18 cellular contexts compared by ENCODE assay signal in the genomic region with DNA sequence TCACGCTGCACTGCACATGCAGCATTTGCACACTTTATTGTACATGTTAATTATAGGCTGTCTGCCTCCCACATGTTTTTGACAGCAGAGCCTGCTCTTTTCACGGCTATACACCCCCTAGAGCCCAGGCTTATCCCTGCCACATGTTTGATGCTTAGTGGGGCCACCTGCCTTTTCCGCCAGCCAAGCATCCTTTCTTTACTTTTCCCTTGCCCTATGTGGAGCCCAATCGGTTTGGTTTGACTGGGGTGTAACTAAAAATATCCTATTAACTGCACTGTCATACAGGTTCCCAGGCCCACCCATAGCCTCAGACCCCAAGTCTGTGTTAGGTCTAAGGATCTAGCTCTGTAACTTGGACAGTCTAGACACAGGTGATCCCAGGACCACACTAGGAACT. TPM values are rescaled to one million over a fixed set of nuclear protein-coding genes. Genes with fewer than 3 reads are reported as not detected.
DNase-seq lines count a peak whose midpoint lies in the region; ATAC-seq and TF ChIP-seq lines count a peak whose summit lies in the region.
"Had no signal": no experiment of that assay in that cellular context is flagged by ENCODE, and none has a peak within 500 bp of the region (broad histone marks: within the 10 kb centered on the region; RNA-seq: fewer than 3 reads in every experiment).

No MANE protein-coding gene starts in this region.

- H3K4me1 ChIP-seq in endodermal cell (ENCODE audit: control insufficient read depth, insufficient read depth, low read length) (peaks cover under 1% of the 10 kb centered on the region), transverse colon (no peaks in the 10 kb centered on the region)
- H3K4me1 ChIP-seq: BLaER1 treated with 17β-estradiol and CSF1 and Interleukin-3, amounts not matched to agents 10 nM and 100 nM had no signal

- DNase-seq in cardiac septum (ENCODE audit: low spot score): peak; percentile 7
- no peak for DNase-seq in left cardiac atrium
- DNase-seq in activated CD8-positive, alpha-beta memory T cell treated with anti-CD3 and anti-CD28 coated beads, Interleukin-2, amount 10 ng/mL, durations not matched to agents 7 days and 5 days: peak; percentile 23
- peak; percentile 42 for DNase-seq in endodermal cell
- peak; percentile 42 for DNase-seq in type B pancreatic cell (ENCODE audit: extremely low spot score, unreplicated experiment)
- DNase-seq in UCSD-AML1 (lab: John Stamatoyannopoulos, UW; ENCODE audit: unreplicated experiment): no peak
- no peak for DNase-seq in transverse colon
- DNase-seq: 8988T; Calu3; CD8-positive, alpha-beta T cell; DMS79 treated with DMSO at 0.1 percent for 48 hours; EL; H9 had no signal

- 93 to 100% methylated on average over 1 to 4 of the region's 4 CpGs for WGBS in endodermal cell (ENCODE audit: insufficient coverage in 1 of 2, insufficient read length in 1 of 2), 2 experiments
- 84% methylated on average over 4 of the region's 4 CpGs; no CpG with 5 or more reads in 1 of the 2 donors for WGBS in transverse colon (ENCODE audit: low coverage in 1 of 2), 2 donors

- TF ChIP-seq POLR2A in transverse colon (IDR thresholded peaks at IDR 0.05): no peak

- H3K4me3 ChIP-seq in endodermal cell (ENCODE audit: low read length) (no peak overlapping the region), transverse colon (no peak overlapping the region)
- H3K4me3 ChIP-seq: BLaER1 treated with 17β-estradiol and CSF1 and Interleukin-3, amounts not matched to agents 10 nM and 100 nM; GM12878 had no signal

- TF ChIP-seq CTCF in endodermal cell (conservative IDR thresholded peaks at IDR 0.05): no peak
- no peak for TF ChIP-seq CTCF in type B pancreatic cell (conservative IDR thresholded peaks at IDR 0.05)
- TF ChIP-seq CTCF in transverse colon (IDR thresholded peaks at IDR 0.05): no peak

- H3K4me3 Mint-ChIP-seq in activated CD8-positive, alpha-beta memory T cell treated with anti-CD3 and anti-CD28 coated beads, Interleukin-2, amount 10 ng/mL, durations not matched to agents 7 days and 5 days: no peak overlapping the region
- H3K4me3 Mint-ChIP-seq in endodermal cell (no peak overlapping the region), type B pancreatic cell (no peak overlapping the region)
- H3K4me3 Mint-ChIP-seq: CD8-positive, alpha-beta T cell; H9 had no signal

- H3K27me3 Mint-ChIP-seq in activated CD8-positive, alpha-beta memory T cell treated with anti-CD3 and anti-CD28 coated beads, Interleukin-2, amount 10 ng/mL, durations not matched to agents 7 days and 5 days: no peaks in the 10 kb centered on the region
- no peaks in the 10 kb centered on the region for H3K27me3 Mint-ChIP-seq in endodermal cell (ENCODE audit: insufficient read depth)
- peaks cover 6% of the 10 kb centered on the region for H3K27me3 Mint-ChIP-seq in type B pancreatic cell

- H3K4me1 Mint-ChIP-seq in activated CD8-positive, alpha-beta memory T cell treated with anti-CD3 and anti-CD28 coated beads, Interleukin-2, amount 10 ng/mL, durations not matched to agents 7 days and 5 days: no peaks in the 10 kb centered on the region
- H3K4me1 Mint-ChIP-seq in endodermal cell: peaks cover 20% of the 10 kb centered on the region
- H3K4me1 Mint-ChIP-seq in type B pancreatic cell (ENCODE audit: unreplicated experiment): peaks cover 15% of the 10 kb centered on the region

- no peaks in the 10 kb centered on the region for H3K9me3 Mint-ChIP-seq in activated CD8-positive, alpha-beta memory T cell treated with anti-CD3 and anti-CD28 coated beads, Interleukin-2, amount 10 ng/mL, durations not matched to agents 7 days and 5 days (ENCODE audit: low read depth)
- H3K9me3 Mint-ChIP-seq in endodermal cell (no peaks in the 10 kb centered on the region), type B pancreatic cell (no peaks in the 10 kb centered on the region)
- H3K9me3 Mint-ChIP-seq: CD8-positive, alpha-beta T cell; H9 had no signal

- CTCF ChIA-PET in activated CD8-positive, alpha-beta memory T cell treated with anti-CD3 and anti-CD28 coated beads, Interleukin-2, amount 10 ng/mL, durations not matched to agents 7 days and 5 days (lab: Charles Lee): no interaction called here

- no peaks in the 10 kb centered on the region for H3K27me3 ChIP-seq in endodermal cell (ENCODE audit: control insufficient read depth, insufficient read depth, low read length, poor library complexity, severe bottlenecking)
- no peaks in the 10 kb centered on the region for H3K27me3 ChIP-seq in transverse colon
- H3K27me3 ChIP-seq: BLaER1 treated with 17β-estradiol and CSF1 and Interleukin-3, amounts not matched to agents 10 nM and 100 nM had no signal

- H3K9me3 ChIP-seq in endodermal cell (ENCODE audit: control insufficient read depth, low read length) (no peaks in the 10 kb centered on the region), transverse colon (no peaks in the 10 kb centered on the region)
- H3K9me3 ChIP-seq: BLaER1 treated with 17β-estradiol and CSF1 and Interleukin-3, amounts not matched to agents 10 nM and 100 nM had no signal

- no peak overlapping the region for H3K27ac Mint-ChIP-seq in activated CD8-positive, alpha-beta memory T cell treated with anti-CD3 and anti-CD28 coated beads, Interleukin-2, amount 10 ng/mL, durations not matched to agents 7 days and 5 days
- no peak overlapping the region for H3K27ac Mint-ChIP-seq in endodermal cell
- no peak overlapping the region for H3K27ac Mint-ChIP-seq in type B pancreatic cell
- H3K27ac Mint-ChIP-seq: CD8-positive, alpha-beta T cell; H9 had no signal

- in situ Hi-C loops in transverse colon (cut with MboI; ENCODE audit: low pct_ligation_motif_present in 1 of 4, low pct_unique_long_range_greater_than_20kb in 1 of 4, low sequenced_read_pairs in 3 of 4): no loop called here

- H3K27ac ChIP-seq in endodermal cell (ENCODE audit: low read depth, low read length) (no peak overlapping the region), transverse colon (no peak overlapping the region)
- H3K27ac ChIP-seq: BLaER1 treated with 17β-estradiol and CSF1 and Interleukin-3, amounts not matched to agents 10 nM and 100 nM had no signal

- no peaks in the 10 kb centered on the region for H3K36me3 Mint-ChIP-seq in activated CD8-positive, alpha-beta memory T cell treated with anti-CD3 and anti-CD28 coated beads, Interleukin-2, amount 10 ng/mL, durations not matched to agents 7 days and 5 days
- H3K36me3 Mint-ChIP-seq in endodermal cell (ENCODE audit: low read depth) (no peaks in the 10 kb centered on the region), type B pancreatic cell (no peaks in the 10 kb centered on the region)
- H3K36me3 Mint-ChIP-seq: CD8-positive, alpha-beta T cell had no signal

- H3K36me3 ChIP-seq in endodermal cell (ENCODE audit: control insufficient read depth, insufficient read depth, low read length): no peaks in the 10 kb centered on the region
- no peaks in the 10 kb centered on the region for H3K36me3 ChIP-seq in transverse colon
- H3K36me3 ChIP-seq: BLaER1 treated with 17β-estradiol and CSF1 and Interleukin-3, amounts not matched to agents 10 nM and 100 nM had no signal

- intact Hi-C loops in cardiac septum (cut with DNase I): no loop called here
- intact Hi-C loops in left cardiac atrium (cut with DNase I): no loop called here
- intact Hi-C loops in transverse colon (cut with DNase I; ENCODE audit: low total_unique reads): no loop called here

- TF ChIP-seq EP300 in transverse colon (IDR thresholded peaks at IDR 0.05; ENCODE audit: low read depth): no peak

- H3K9ac ChIP-seq in endodermal cell (ENCODE audit: extremely low read depth, low read length, poor library complexity, severe bottlenecking): no peak overlapping the region
- H3K9ac ChIP-seq: BLaER1 treated with 17β-estradiol and CSF1 and Interleukin-3, amounts not matched to agents 10 nM and 100 nM had no signal

- ATAC-seq in left cardiac atrium: no peak
- peak; percentile 12 for ATAC-seq in activated CD8-positive, alpha-beta memory T cell treated with anti-CD3 and anti-CD28 coated beads, Interleukin-2, amount 10 ng/mL, durations not matched to agents 7 days and 5 days
- no peak for ATAC-seq in GM21825 (IDR thresholded peaks at IDR 0.05; ENCODE audit: unreplicated experiment)
- ATAC-seq: CD8-positive, alpha-beta T cell; GM12878 had no signal

RNA-seq across cellular contexts. Expression of a gene that starts 18.9 kb away (rescaled TPM):
- total RNA-seq in cardiac septum (9.9 TPM), left cardiac atrium (10 to 100 TPM; 24.4 to 25.3 TPM), endodermal cell (10 to 100 TPM; 53.6 to 95.2 TPM), type B pancreatic cell (ENCODE audit: low replicate concordance) (9.3 and 37.9 TPM in 2 replicates), transverse colon (10 to 100 TPM in 2 of 4 donors, 1 to 10 TPM in 2; 2.0 to 13.5 (median 8.3) TPM)
- total RNA-seq in activated CD8-positive, alpha-beta memory T cell treated with anti-CD3 and anti-CD28 coated beads, Interleukin-2, amount 10 ng/mL, durations not matched to agents 7 days and 5 days: under 1 TPM; 0.05 to 0.06 TPM
- polyA plus RNA-seq in endodermal cell (2013, experiment 1 of 2): 21.5 TPM
- polyA plus RNA-seq in endodermal cell (2013, experiment 2 of 2): 27.6 TPM
- total RNA-seq: G401 had no signal
- polyA plus RNA-seq: HepG2 had no signal

Comparison
In these comparisons a context has a peak if more than half of its experiments do, and no peak if none do; other contexts are left out.
1. DNase-seq: peak in cardiac septum (single experiment), activated CD8-positive, alpha-beta memory T cell treated with anti-CD3 and anti-CD28 coated beads, Interleukin-2, amount 10 ng/mL, durations not matched to agents 7 days and 5 days (single experiment), endodermal cell (single experiment) and type B pancreatic cell (single experiment); none in left cardiac atrium (single experiment), UCSD-AML1 (single experiment) and transverse colon (single experiment).